ENCODE assay signal across 10 cellular contexts in the genomic region with DNA sequence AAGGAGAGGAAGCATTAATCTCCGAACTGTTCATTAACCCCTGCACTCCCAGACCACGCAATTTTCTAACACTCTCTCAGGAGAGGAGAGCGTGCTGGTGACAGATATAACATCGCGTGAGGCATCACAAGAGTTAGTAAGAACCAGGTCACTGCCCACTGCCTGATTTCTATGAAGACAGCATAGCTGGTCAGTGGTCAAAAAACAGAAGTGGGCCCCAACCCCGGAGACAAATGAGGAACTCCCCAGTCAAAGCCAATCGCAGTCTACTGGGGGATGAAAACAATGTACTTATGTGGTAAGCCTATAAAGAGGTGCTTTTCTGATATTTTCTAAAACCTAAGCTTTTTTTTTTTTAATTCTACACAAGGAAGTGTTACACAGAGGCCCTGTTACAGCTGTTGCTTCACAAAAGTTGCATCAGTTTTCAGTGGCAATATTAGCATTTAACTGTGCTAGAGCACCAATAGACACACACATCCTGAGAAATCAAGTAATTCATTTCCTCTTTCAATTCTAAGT.
DNase-seq lines count a peak whose midpoint lies in the region; ATAC-seq, FAIRE-seq and TF ChIP-seq lines count a peak whose summit lies in the region.
"Had no signal": no experiment of that assay in that cellular context is flagged by ENCODE, and none has a peak within 500 bp of the region (broad histone marks: within the 10 kb centered on the region; RNA-seq: fewer than 3 reads in every experiment).

No MANE protein-coding gene starts in this region.

- H3K27ac ChIP-seq in heart left ventricle = peak overlapping the region in 2 of 12 donors; percentile 25 to 85

- H3K36me3 Mint-ChIP-seq in activated CD8-positive, alpha-beta memory T cell treated with anti-CD3 and anti-CD28 coated beads, Interleukin-2, amount 10 ng/mL, durations not matched to agents 7 days and 5 days = peaks cover 2% of the 10 kb centered on the region
- H3K36me3 Mint-ChIP-seq in effector memory CD8-positive, alpha-beta T cell (ENCODE audit: insufficient read depth) = no peaks in the 10 kb centered on the region

- H3K4me3 ChIP-seq in heart left ventricle = no peak overlapping the region
- H3K4me3 ChIP-seq: esophagus squamous epithelium had no signal

- no peaks in the 10 kb centered on the region for H3K9me3 ChIP-seq in heart left ventricle
- H3K9me3 ChIP-seq: esophagus squamous epithelium had no signal

- intact Hi-C loops in heart left ventricle (cut with DNase I) = no loop called here

- H3K4me1 Mint-ChIP-seq in activated CD8-positive, alpha-beta memory T cell treated with anti-CD3 and anti-CD28 coated beads, Interleukin-2, amount 10 ng/mL, durations not matched to agents 7 days and 5 days = peaks cover 72% of the 10 kb centered on the region
- H3K4me1 Mint-ChIP-seq in stimulated activated naive CD8-positive, alpha-beta T cell treated with anti-CD3 and anti-CD28 coated beads, Interleukin-15, amount 100 ng/mL, for 72 hours = peaks cover 95% of the 10 kb centered on the region
- peaks cover 29 to 38% of the 10 kb centered on the region in 2 donors for H3K4me1 Mint-ChIP-seq in effector memory CD8-positive, alpha-beta T cell (ENCODE audit: low read depth in 2 of 2)

- H3K36me3 ChIP-seq in heart left ventricle = no peaks in the 10 kb centered on the region
- H3K36me3 ChIP-seq: esophagus squamous epithelium had no signal

- no peaks in the 10 kb centered on the region for H3K9me3 Mint-ChIP-seq in activated CD8-positive, alpha-beta memory T cell treated with anti-CD3 and anti-CD28 coated beads, Interleukin-2, amount 10 ng/mL, durations not matched to agents 7 days and 5 days (ENCODE audit: low read depth)
- H3K9me3 Mint-ChIP-seq in stimulated activated naive CD8-positive, alpha-beta T cell treated with anti-CD3 and anti-CD28 coated beads, Interleukin-15, amount 100 ng/mL, for 72 hours = peaks cover 5 to 7% of the 10 kb centered on the region in 2 donors
- no peaks in the 10 kb centered on the region for H3K9me3 Mint-ChIP-seq in effector memory CD8-positive, alpha-beta T cell

- peaks cover 2% of the 10 kb centered on the region for H3K27me3 Mint-ChIP-seq in activated CD8-positive, alpha-beta memory T cell treated with anti-CD3 and anti-CD28 coated beads, Interleukin-2, amount 10 ng/mL, durations not matched to agents 7 days and 5 days
- no peaks in the 10 kb centered on the region for H3K27me3 Mint-ChIP-seq in stimulated activated naive CD8-positive, alpha-beta T cell treated with anti-CD3 and anti-CD28 coated beads, Interleukin-15, amount 100 ng/mL, for 72 hours
- H3K27me3 Mint-ChIP-seq in effector memory CD8-positive, alpha-beta T cell = no peaks in the 10 kb centered on the region

- FAIRE-seq in H54 (lab: Jason Lieb, UNC) = no peak

- no peak for DNase-seq in activated CD8-positive, alpha-beta memory T cell treated with anti-CD3 and anti-CD28 coated beads, Interleukin-2, amount 10 ng/mL, durations not matched to agents 7 days and 5 days
- DNase-seq in activated CD8-positive, alpha-beta memory T cell treated with anti-CD3 and anti-CD28 coated beads for 24 hours = no peak
- DNase-seq in SKM-1 (lab: John Stamatoyannopoulos, UW; ENCODE audit: unreplicated experiment) (peak; percentile 100), heart left ventricle (peak in 4 of 5 donors; percentile 46 to 55 (median 51)), H54 (ENCODE audit: insufficient read length, low spot score) (no peak)
- DNase-seq in stimulated activated naive CD8-positive, alpha-beta T cell treated with anti-CD3 and anti-CD28 coated beads, Interleukin-15, amount 100 ng/mL, for 72 hours = peak in 1 of 2 donors; percentile 55
- no peak for DNase-seq in effector memory CD8-positive, alpha-beta T cell
- no peak for DNase-seq in stimulated activated CD4-positive, alpha-beta T cell treated with anti-CD3 and anti-CD28 coated beads, Interleukin-4, amount 100 ng/mL, for 1 hour
- DNase-seq: activated T-cell treated with anti-CD3 and anti-CD28 coated beads, Interleukin-2, amount 50 U/mL, for 48 hours; esophagus squamous epithelium had no signal

- CTCF ChIA-PET in activated CD8-positive, alpha-beta memory T cell treated with anti-CD3 and anti-CD28 coated beads, Interleukin-2, amount 10 ng/mL, durations not matched to agents 7 days and 5 days (lab: Charles Lee) = interaction anchor here (1.2 to 1.3 kb wide), 2 partner anchors 231 to 242 kb away, joined by 3 read pairs; no protein-coding TSS in a partner anchor

- no peak for ATAC-seq in activated CD8-positive, alpha-beta memory T cell treated with anti-CD3 and anti-CD28 coated beads, Interleukin-2, amount 10 ng/mL, durations not matched to agents 7 days and 5 days
- peak; percentile 30 to 71 (median 62) for ATAC-seq in heart left ventricle
- ATAC-seq in stimulated activated naive CD8-positive, alpha-beta T cell treated with anti-CD3 and anti-CD28 coated beads, Interleukin-15, amount 100 ng/mL, for 72 hours = peak; percentile 16
- no peak for ATAC-seq in effector memory CD8-positive, alpha-beta T cell (replicated peaks)

- peaks cover 0 to 83% (median 27%) of the 10 kb centered on the region in 12 donors for H3K4me1 ChIP-seq in heart left ventricle

- peak overlapping the region; percentile 63 for H3K27ac Mint-ChIP-seq in activated CD8-positive, alpha-beta memory T cell treated with anti-CD3 and anti-CD28 coated beads, Interleukin-2, amount 10 ng/mL, durations not matched to agents 7 days and 5 days
- peak overlapping the region; percentile 83 to 89 for H3K27ac Mint-ChIP-seq in stimulated activated naive CD8-positive, alpha-beta T cell treated with anti-CD3 and anti-CD28 coated beads, Interleukin-15, amount 100 ng/mL, for 72 hours
- H3K27ac Mint-ChIP-seq in effector memory CD8-positive, alpha-beta T cell = no peak overlapping the region

- WGBS in heart left ventricle, 4 donors = 74 to 80% (median 79%) methylated on average over 7 of the region's 7 CpGs

- TF ChIP-seq CTCF in heart left ventricle (IDR thresholded peaks at IDR 0.05) = no peak

- no peaks in the 10 kb centered on the region for H3K27me3 ChIP-seq in heart left ventricle
- H3K27me3 ChIP-seq: esophagus squamous epithelium had no signal

- TF ChIP-seq POLR2A in heart left ventricle (IDR thresholded peaks at IDR 0.05) (no peak), H54 (IDR thresholded peaks at IDR 0.05; ENCODE audit: low read depth, low read length) (no peak)

- H3K4me3 Mint-ChIP-seq in activated CD8-positive, alpha-beta memory T cell treated with anti-CD3 and anti-CD28 coated beads, Interleukin-2, amount 10 ng/mL, durations not matched to agents 7 days and 5 days = no peak overlapping the region
- H3K4me3 Mint-ChIP-seq in stimulated activated naive CD8-positive, alpha-beta T cell treated with anti-CD3 and anti-CD28 coated beads, Interleukin-15, amount 100 ng/mL, for 72 hours = peak overlapping the region; percentile 40 to 65
- H3K4me3 Mint-ChIP-seq in effector memory CD8-positive, alpha-beta T cell = no peak overlapping the region

Comparison
In these comparisons a context has a peak if more than half of its experiments do, and no peak if none do; other contexts are left out.
1. ATAC-seq: peak in heart left ventricle (4 of 4) and stimulated activated naive CD8-positive, alpha-beta T cell treated with anti-CD3 and anti-CD28 coated beads, Interleukin-15, amount 100 ng/mL, for 72 hours (single experiment); none in activated CD8-positive, alpha-beta memory T cell treated with anti-CD3 and anti-CD28 coated beads, Interleukin-2, amount 10 ng/mL, durations not matched to agents 7 days and 5 days (single experiment) and effector memory CD8-positive, alpha-beta T cell (single experiment).
2. DNase-seq: peak in SKM-1 (single experiment) and heart left ventricle (4 of 5); none in activated CD8-positive, alpha-beta memory T cell treated with anti-CD3 and anti-CD28 coated beads, Interleukin-2, amount 10 ng/mL, durations not matched to agents 7 days and 5 days (single experiment), activated CD8-positive, alpha-beta memory T cell treated with anti-CD3 and anti-CD28 coated beads for 24 hours (single experiment), effector memory CD8-positive, alpha-beta T cell (0 of 3), stimulated activated CD4-positive, alpha-beta T cell treated with anti-CD3 and anti-CD28 coated beads, Interleukin-4, amount 100 ng/mL, for 1 hour (single experiment) and H54 (single experiment).
3. H3K27ac Mint-ChIP-seq: peak in activated CD8-positive, alpha-beta memory T cell treated with anti-CD3 and anti-CD28 coated beads, Interleukin-2, amount 10 ng/mL, durations not matched to agents 7 days and 5 days (single experiment) and stimulated activated naive CD8-positive, alpha-beta T cell treated with anti-CD3 and anti-CD28 coated beads, Interleukin-15, amount 100 ng/mL, for 72 hours (2 of 2); none in effector memory CD8-positive, alpha-beta T cell (0 of 2).
4. H3K4me3 Mint-ChIP-seq: peak in stimulated activated naive CD8-positive, alpha-beta T cell treated with anti-CD3 and anti-CD28 coated beads, Interleukin-15, amount 100 ng/mL, for 72 hours (2 of 2); none in activated CD8-positive, alpha-beta memory T cell treated with anti-CD3 and anti-CD28 coated beads, Interleukin-2, amount 10 ng/mL, durations not matched to agents 7 days and 5 days (single experiment) and effector memory CD8-positive, alpha-beta T cell (0 of 2).